Comparison of ENCODE assay signal across 11 cellular contexts in the genomic region with DNA sequence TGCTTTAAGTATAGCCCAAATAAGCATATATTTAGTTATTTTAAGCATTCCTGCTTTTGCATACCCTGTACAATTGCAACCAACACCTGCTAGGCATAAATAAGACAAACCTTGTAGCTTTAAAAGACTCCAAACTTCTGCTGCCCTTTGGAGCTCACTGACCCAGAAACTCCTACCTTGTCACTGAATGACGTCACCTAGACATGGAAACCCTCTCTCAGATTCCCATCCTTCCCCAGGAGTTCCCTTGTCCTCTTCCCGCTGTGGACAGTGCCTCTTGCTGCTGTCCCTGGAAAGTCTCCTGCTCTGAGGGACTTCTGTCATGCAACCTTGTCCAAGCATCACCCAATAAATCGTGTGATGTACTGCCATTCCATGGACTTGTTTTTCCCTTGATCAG.
"Had no signal": no experiment of that assay in that cellular context is flagged by ENCODE, and none has a peak within 500 bp of the region (broad histone marks: within the 10 kb centered on the region; RNA-seq: fewer than 3 reads in every experiment).

No MANE protein-coding gene starts in this region.

- H3K4me3 ChIP-seq: GM23248, GM23338, HAP-1 had no signal

- FAIRE-seq: H1, H54 had no signal

- H3K27ac ChIP-seq: GM23248 had no signal

- H3K36me3 ChIP-seq: HAP-1 had no signal

- H3K4me2 ChIP-seq: GM23338 had no signal

- ATAC-seq: GM23338, HCT116 had no signal

- H2AFZ ChIP-seq: GM23248, GM23338 had no signal

- H3K4me1 ChIP-seq: HAP-1 had no signal

- DNase-seq: GM23248, GOT3, H7, H9, HCEC 1CT, HFFc6 had no signal

- H3K9me3 ChIP-seq: HAP-1 had no signal

- H3K9ac ChIP-seq: GM23248 had no signal
